ENCODE assay signal across 8 cellular contexts in genomic region chr18:9916067-9916684, GRCh38. TPM values are rescaled to one million over a fixed set of nuclear protein-coding genes. Genes with fewer than 3 reads are reported as not detected.
DNase-seq lines count a peak whose midpoint lies in the region; ATAC-seq and TF ChIP-seq lines count a peak whose summit lies in the region.

No MANE protein-coding gene starts in this region.

- no peaks in the 10 kb centered on the region for H3K9me3 ChIP-seq in CD4-positive, CD25-positive, alpha-beta regulatory T cell (ENCODE audit: control insufficient read depth in 2 of 2, low read length in 2 of 2)
- no peaks in the 10 kb centered on the region for H3K9me3 ChIP-seq in MM.1S (replicated peaks; ENCODE audit: insufficient read depth, low read length)

- H3K27ac ChIP-seq in CD4-positive, CD25-positive, alpha-beta regulatory T cell (ENCODE audit: insufficient read depth, low read length, poor library complexity, severe bottlenecking), result peak overlapping the region; percentile 94
- H3K27ac ChIP-seq in MM.1S (ENCODE audit: low read length), result no peak overlapping the region; the same call in 1 of the 2 replicates

- H3K36me3 ChIP-seq in CD4-positive, CD25-positive, alpha-beta regulatory T cell (ENCODE audit: control insufficient read depth, insufficient read depth, low read length), result no peaks in the 10 kb centered on the region
- no peaks in the 10 kb centered on the region for H3K36me3 ChIP-seq in MM.1S (replicated peaks; ENCODE audit: insufficient read depth, low read length)

- intact Hi-C loops in dendritic cell treated with granulocyte-macrophage colony-stimulating factor and Interleukin-4, amounts not matched to agents 40 ng/mL and 50 ng/mL, for 4 days (cut with micrococcal nuclease), result loop anchor here (10.0 kb wide), 1 partner anchor 301 kb away; the partner anchor contains the start of gene PPP4R1

- H3K9me2 ChIP-seq in MM.1S (replicated peaks; ENCODE audit: insufficient read depth, low read length), result no peaks in the 10 kb centered on the region

- DNase-seq in CD4-positive, CD25-positive, alpha-beta regulatory T cell, result no peak
- DNase-seq in MM.1S, result no peak
- no peak for DNase-seq in nephron progenitor cell
- no peak for DNase-seq in HUDEP-2 (lab: John Stamatoyannopoulos, UW; ENCODE audit: unreplicated experiment in 76 of 76)
- DNase-seq in stimulated activated CD4-positive, alpha-beta T cell treated with anti-CD3 and anti-CD28 coated beads, Interleukin-1b, Interleukin-23, amount 100 ng/mL, for 48 hours, result no peak
- no peak for DNase-seq in NCI-H1694 (lab: John Stamatoyannopoulos, UW)

- H3K27ac Mint-ChIP-seq in CD4-positive, CD25-positive, alpha-beta regulatory T cell, result peak overlapping the region; percentile 64 to 97 (median 91)
- H3K27ac Mint-ChIP-seq in dendritic cell treated with granulocyte-macrophage colony-stimulating factor and Interleukin-4, amounts not matched to agents 40 ng/mL and 50 ng/mL, for 4 days, result peak overlapping the region; percentile 95
- H3K27ac Mint-ChIP-seq in nephron progenitor cell, result peak overlapping the region; percentile 37

- H3K4me3 Mint-ChIP-seq in CD4-positive, CD25-positive, alpha-beta regulatory T cell, result peak overlapping the region; percentile 93 to 99 (median 96)
- H3K4me3 Mint-ChIP-seq in dendritic cell treated with granulocyte-macrophage colony-stimulating factor and Interleukin-4, amounts not matched to agents 40 ng/mL and 50 ng/mL, for 4 days, result peak overlapping the region; percentile 79
- H3K4me3 Mint-ChIP-seq in nephron progenitor cell, result peak overlapping the region; percentile 93

- H3K9ac ChIP-seq in MM.1S (ENCODE audit: low read length), result peak overlapping the region; percentile 85; the same call in 1 of the 2 replicates

- H3K4me1 Mint-ChIP-seq in CD4-positive, CD25-positive, alpha-beta regulatory T cell, result peaks cover 22 to 31% (median 27%) of the 10 kb centered on the region in 4 donors
- H3K4me1 Mint-ChIP-seq in dendritic cell treated with granulocyte-macrophage colony-stimulating factor and Interleukin-4, amounts not matched to agents 40 ng/mL and 50 ng/mL, for 4 days (ENCODE audit: low read depth), result peaks cover 26% of the 10 kb centered on the region
- peaks cover 23% of the 10 kb centered on the region for H3K4me1 Mint-ChIP-seq in nephron progenitor cell

- ATAC-seq in CD4-positive, CD25-positive, alpha-beta regulatory T cell (ENCODE audit: low read depth in 2 of 2), result no peak
- no peak for ATAC-seq in GM21390 (IDR thresholded peaks at IDR 0.05; ENCODE audit: unreplicated experiment)

- H3K27me3 Mint-ChIP-seq in CD4-positive, CD25-positive, alpha-beta regulatory T cell, result no peaks in the 10 kb centered on the region
- no peaks in the 10 kb centered on the region for H3K27me3 Mint-ChIP-seq in dendritic cell treated with granulocyte-macrophage colony-stimulating factor and Interleukin-4, amounts not matched to agents 40 ng/mL and 50 ng/mL, for 4 days
- no peaks in the 10 kb centered on the region for H3K27me3 Mint-ChIP-seq in nephron progenitor cell (ENCODE audit: low read depth, poor library complexity)

- no peak overlapping the region for H2AFZ ChIP-seq in MM.1S (ENCODE audit: low read length)

- H3K79me2 ChIP-seq in MM.1S (ENCODE audit: low read length), result peaks cover 71% of the 10 kb centered on the region

- H3K4me3 ChIP-seq in CD4-positive, CD25-positive, alpha-beta regulatory T cell (ENCODE audit: low read depth, low read length), result peak overlapping the region; percentile 88
- H3K4me3 ChIP-seq in MM.1S (ENCODE audit: low read length), result peak overlapping the region; percentile 85

- no peaks in the 10 kb centered on the region for H3K27me3 ChIP-seq in CD4-positive, CD25-positive, alpha-beta regulatory T cell (ENCODE audit: control insufficient read depth, insufficient read depth, low read length)
- H3K27me3 ChIP-seq in MM.1S (replicated peaks; ENCODE audit: insufficient read depth, low read length), result no peaks in the 10 kb centered on the region

- H3F3A ChIP-seq in MM.1S (ENCODE audit: insufficient read depth, low read length), result peaks cover 9% of the 10 kb centered on the region; the same call in 1 of the 2 replicates

- H3K4me1 ChIP-seq in CD4-positive, CD25-positive, alpha-beta regulatory T cell (ENCODE audit: control insufficient read depth, insufficient read depth, low read length, poor library complexity, severe bottlenecking), result peaks cover 67% of the 10 kb centered on the region
- H3K4me1 ChIP-seq in MM.1S (ENCODE audit: low read length), result peaks cover 33% of the 10 kb centered on the region

- H4K20me1 ChIP-seq in MM.1S (ENCODE audit: insufficient read depth, low read length), result peaks cover 61% of the 10 kb centered on the region

- H3K9me3 Mint-ChIP-seq in CD4-positive, CD25-positive, alpha-beta regulatory T cell, result peaks cover 0 to 1% (median 0%) of the 10 kb centered on the region in 7 donors
- no peaks in the 10 kb centered on the region for H3K9me3 Mint-ChIP-seq in dendritic cell treated with granulocyte-macrophage colony-stimulating factor and Interleukin-4, amounts not matched to agents 40 ng/mL and 50 ng/mL, for 4 days
- no peaks in the 10 kb centered on the region for H3K9me3 Mint-ChIP-seq in nephron progenitor cell

- TF ChIP-seq CTCF in MM.1S (IDR thresholded peaks at IDR 0.05; ENCODE audit: low read length), result no peak
- TF ChIP-seq CTCF in nephron progenitor cell (IDR thresholded peaks at IDR 0.05), result no peak

- no peaks in the 10 kb centered on the region for H3K36me3 Mint-ChIP-seq in CD4-positive, CD25-positive, alpha-beta regulatory T cell
- peaks cover 6% of the 10 kb centered on the region for H3K36me3 Mint-ChIP-seq in dendritic cell treated with granulocyte-macrophage colony-stimulating factor and Interleukin-4, amounts not matched to agents 40 ng/mL and 50 ng/mL, for 4 days (ENCODE audit: low read depth)
- no peaks in the 10 kb centered on the region for H3K36me3 Mint-ChIP-seq in nephron progenitor cell (ENCODE audit: low read depth)

- peak overlapping the region; percentile 72 for H3K4me2 ChIP-seq in MM.1S (ENCODE audit: low read depth, low read length)

RNA-seq across cellular contexts. Expression of gene VAPA, which starts 2.4 kb away (rescaled TPM):
- total RNA-seq in CD4-positive, CD25-positive, alpha-beta regulatory T cell, result 163 TPM
- 100 to 1,000 TPM; 253 to 286 (median 269) TPM for polyA plus RNA-seq in CD4-positive, CD25-positive, alpha-beta regulatory T cell

RNA-seq across cellular contexts. Expression of gene TXNDC2, which starts 30.4 kb away (rescaled TPM):
- total RNA-seq in CD4-positive, CD25-positive, alpha-beta regulatory T cell, result not detected
- not detected for polyA plus RNA-seq in CD4-positive, CD25-positive, alpha-beta regulatory T cell

Comparison
In these comparisons a context has a peak if more than half of its experiments do, and no peak if none do; other contexts are left out.
1. H3K27ac Mint-ChIP-seq: peak in every context shown above with its lines; median percentile 95 in dendritic cell treated with granulocyte-macrophage colony-stimulating factor and Interleukin-4, amounts not matched to agents 40 ng/mL and 50 ng/mL, for 4 days; 91 in CD4-positive, CD25-positive, alpha-beta regulatory T cell; 37 in nephron progenitor cell.